ENCODE assay signal across 28 cellular contexts in genomic region chrX:138157850-138158249, GRCh38.
"Had no signal": no experiment of that assay in that cellular context is flagged by ENCODE, and none has a peak within 500 bp of the region (broad histone marks: within the 10 kb centered on the region; RNA-seq: fewer than 3 reads in every experiment).

No MANE protein-coding gene starts in this region.

- ATAC-seq: effector memory CD8-positive, alpha-beta T cell; esophagus mucosa; foreskin keratinocyte; gastrocnemius medialis; gastroesophageal sphincter; heart left ventricle; heart right ventricle had no signal

- H3K4me1 ChIP-seq: colonic mucosa, esophagus muscularis mucosa, esophagus squamous epithelium, foreskin keratinocyte, gastrocnemius medialis, gastroesophageal sphincter, heart left ventricle, heart right ventricle had no signal

- H3K27ac Mint-ChIP-seq: dendritic cell treated with granulocyte-macrophage colony-stimulating factor and Interleukin-4, amounts not matched to agents 40 ng/mL and 50 ng/mL, for 4 days; effector memory CD8-positive, alpha-beta T cell; endodermal cell had no signal

- H3K4me3 Mint-ChIP-seq: dendritic cell treated with granulocyte-macrophage colony-stimulating factor and Interleukin-4, amounts not matched to agents 40 ng/mL and 50 ng/mL, for 4 days; effector memory CD8-positive, alpha-beta T cell; endodermal cell had no signal

- H3K9me3 Mint-ChIP-seq: dendritic cell treated with granulocyte-macrophage colony-stimulating factor and Interleukin-4, amounts not matched to agents 40 ng/mL and 50 ng/mL, for 4 days had no signal

- H3K36me3 ChIP-seq: colonic mucosa, esophagus muscularis mucosa, esophagus squamous epithelium, gastrocnemius medialis, gastroesophageal sphincter, heart left ventricle, heart right ventricle had no signal

- FAIRE-seq: endometrium, endothelial cell of umbilical vein, frontal cortex had no signal

- H3K27me3 Mint-ChIP-seq: dendritic cell treated with granulocyte-macrophage colony-stimulating factor and Interleukin-4, amounts not matched to agents 40 ng/mL and 50 ng/mL, for 4 days; effector memory CD8-positive, alpha-beta T cell had no signal

- H3K9me3 ChIP-seq: colonic mucosa, esophagus squamous epithelium, gastrocnemius medialis, gastroesophageal sphincter, heart left ventricle, heart right ventricle had no signal

- H3K27ac ChIP-seq: colonic mucosa, coronary artery, dorsolateral prefrontal cortex, epithelial cell of prostate, esophagus muscularis mucosa, esophagus squamous epithelium, foreskin keratinocyte, gastrocnemius medialis, gastroesophageal sphincter, heart left ventricle, heart right ventricle had no signal

- H3K4me3 ChIP-seq: colonic mucosa, coronary artery, dorsolateral prefrontal cortex, esophagus muscularis mucosa, esophagus squamous epithelium, gastrocnemius medialis, gastroesophageal sphincter, heart left ventricle, heart right ventricle had no signal

- H3K27me3 ChIP-seq: colonic mucosa, esophagus muscularis mucosa, esophagus squamous epithelium, foreskin keratinocyte, gastrocnemius medialis, gastroesophageal sphincter, heart left ventricle had no signal

- DNase-seq: colonic mucosa; cortex of kidney; dermis blood vessel endothelial cell; dorsolateral prefrontal cortex; effector CD4-positive, alpha-beta T cell; effector CD8-positive, alpha-beta T cell; effector memory CD4-positive, alpha-beta T cell; effector memory CD8-positive, alpha-beta T cell; endodermal cell; erythroblast; esophagus squamous epithelium; foreskin fibroblast; foreskin keratinocyte; foreskin melanocyte; gastrocnemius medialis; glutamatergic neuron; head of caudate nucleus; heart left ventricle; heart right ventricle had no signal
